ENCODE assay signal across 9 cellular contexts in genomic region chr6:33375143-33375649, GRCh38. TPM values are rescaled to one million over a fixed set of nuclear protein-coding genes. Genes with fewer than 3 reads are reported as not detected.
A peak's percentile ranks its signal among the peaks of the same experiment; 100 is the strongest.
DNase-seq lines count a peak whose midpoint lies in the region; ATAC-seq and FAIRE-seq lines count a peak whose summit lies in the region.
"Had no signal": no experiment of that assay in that cellular context is flagged by ENCODE, and none has a peak within 500 bp of the region (broad histone marks: within the 10 kb centered on the region; RNA-seq: fewer than 3 reads in every experiment).

No MANE protein-coding gene starts in this region.

- H3K4me1 Mint-ChIP-seq in natural killer cell treated with Interleukin-12 subunit alpha and Interleukin-12 subunit beta and Interleukin-15 and Interleukin-18, amount 100 ng/mL, for 72 hours (ENCODE audit: low read depth in 2 of 2): peaks cover 10 to 23% of the 10 kb centered on the region in 2 donors

- peak; percentile 91 to 92 for DNase-seq in AML-193 (lab: John Stamatoyannopoulos, UW)
- peak; percentile 90 for DNase-seq in NCI-H226
- no peak for DNase-seq in natural killer cell treated with Interleukin-12 subunit alpha and Interleukin-12 subunit beta and Interleukin-15 and Interleukin-18, amount 100 ng/mL, for 72 hours (ENCODE audit: low spot score)
- DNase-seq in iPS-NIHi7 (ENCODE audit: extremely low spot score): no peak
- DNase-seq in NCI-H2107 (lab: John Stamatoyannopoulos, UW): no peak

- H3K27me3 Mint-ChIP-seq in natural killer cell treated with Interleukin-12 subunit alpha and Interleukin-12 subunit beta and Interleukin-15 and Interleukin-18, amount 100 ng/mL, for 72 hours: no peaks in the 10 kb centered on the region

- H3K4me3 Mint-ChIP-seq in natural killer cell treated with Interleukin-12 subunit alpha and Interleukin-12 subunit beta and Interleukin-15 and Interleukin-18, amount 100 ng/mL, for 72 hours: no peak overlapping the region

- FAIRE-seq in endometrium (lab: Jason Lieb, UNC): peak; percentile 8
- FAIRE-seq: islet of Langerhans had no signal

- H3K27ac Mint-ChIP-seq in natural killer cell treated with Interleukin-12 subunit alpha and Interleukin-12 subunit beta and Interleukin-15 and Interleukin-18, amount 100 ng/mL, for 72 hours: peak overlapping the region; percentile 42 to 74

- ATAC-seq in natural killer cell treated with Interleukin-12 subunit alpha and Interleukin-12 subunit beta and Interleukin-15 and Interleukin-18, amount 100 ng/mL, for 72 hours: peak in 1 of 2 donors; percentile 56
- ATAC-seq in HG02852 (IDR thresholded peaks at IDR 0.05; ENCODE audit: unreplicated experiment) (no peak), GM21367 (IDR thresholded peaks at IDR 0.05; ENCODE audit: unreplicated experiment) (no peak)

- H3K9me3 Mint-ChIP-seq in natural killer cell treated with Interleukin-12 subunit alpha and Interleukin-12 subunit beta and Interleukin-15 and Interleukin-18, amount 100 ng/mL, for 72 hours: no peaks in the 10 kb centered on the region

- no peaks in the 10 kb centered on the region for H3K36me3 Mint-ChIP-seq in natural killer cell treated with Interleukin-12 subunit alpha and Interleukin-12 subunit beta and Interleukin-15 and Interleukin-18, amount 100 ng/mL, for 72 hours

RNA-seq across cellular contexts. Expression of gene KIFC1, which starts 16.4 kb away (rescaled TPM):
- 100 to 1,000 TPM in 1 of 2 donors, 10 to 100 TPM in 1; 52.9 to 115 TPM for total RNA-seq in natural killer cell treated with Interleukin-12 subunit alpha and Interleukin-12 subunit beta and Interleukin-15 and Interleukin-18, amount 100 ng/mL, for 72 hours

RNA-seq across cellular contexts. Expression of gene PHF1, which starts 35.6 kb away (rescaled TPM):
- total RNA-seq in natural killer cell treated with Interleukin-12 subunit alpha and Interleukin-12 subunit beta and Interleukin-15 and Interleukin-18, amount 100 ng/mL, for 72 hours: 10 to 100 TPM; 46.5 to 66.6 TPM

RNA-seq across cellular contexts. Expression of gene CUTA, which starts 42.7 kb away (rescaled TPM):
- 100 to 1,000 TPM; 106 to 156 TPM for total RNA-seq in natural killer cell treated with Interleukin-12 subunit alpha and Interleukin-12 subunit beta and Interleukin-15 and Interleukin-18, amount 100 ng/mL, for 72 hours

RNA-seq across cellular contexts. Expression of gene SYNGAP1, which starts 44.7 kb away (rescaled TPM):
- 10 to 100 TPM; 17.7 to 77.0 TPM for total RNA-seq in natural killer cell treated with Interleukin-12 subunit alpha and Interleukin-12 subunit beta and Interleukin-15 and Interleukin-18, amount 100 ng/mL, for 72 hours

RNA-seq across cellular contexts. Expression of gene DAXX, which starts 52.4 kb away (rescaled TPM):
- total RNA-seq in natural killer cell treated with Interleukin-12 subunit alpha and Interleukin-12 subunit beta and Interleukin-15 and Interleukin-18, amount 100 ng/mL, for 72 hours: 10 to 100 TPM; 80.5 to 99.5 TPM

Comparison
In these comparisons a context has a peak if more than half of its experiments do, and no peak if none do; other contexts are left out.
1. DNase-seq: peak in AML-193 (2 of 2) and NCI-H226 (single experiment); none in natural killer cell treated with Interleukin-12 subunit alpha and Interleukin-12 subunit beta and Interleukin-15 and Interleukin-18, amount 100 ng/mL, for 72 hours (single experiment), iPS-NIHi7 (single experiment) and NCI-H2107 (single experiment).